ENCODE assay signal across 22 cellular contexts in genomic region chr12:109212460-109213115, GRCh38.
DNase-seq lines count a peak whose midpoint lies in the region; FAIRE-seq and TF ChIP-seq lines count a peak whose summit lies in the region.
"Had no signal": no experiment of that assay in that cellular context is flagged by ENCODE, and none has a peak within 500 bp of the region (broad histone marks: within the 10 kb centered on the region; RNA-seq: fewer than 3 reads in every experiment).

No MANE protein-coding gene starts in this region.

- no peaks in the 10 kb centered on the region for H3K9me3 ChIP-seq in HEK293 (ENCODE audit: control insufficient read depth, insufficient read depth, low read depth, low read length)
- H3K9me3 ChIP-seq in sigmoid colon, result no peaks in the 10 kb centered on the region
- H3K9me3 ChIP-seq: BE2C, BLaER1, Caco-2 had no signal

- TF ChIP-seq POLR2A in sigmoid colon (IDR thresholded peaks at IDR 0.05), result no peak

- CTCF ChIA-PET in HEK293 (lab: Yijun Ruan, JAX), result no interaction called here

- H3K4me3 ChIP-seq in HEK293 (ENCODE audit: low read depth, low read length) (no peak overlapping the region), bronchial epithelial cell (ENCODE audit: low read depth, low read length) (no peak overlapping the region), sigmoid colon (no peak overlapping the region)
- H3K4me3 ChIP-seq: BLaER1 had no signal

- no peak for TF ChIP-seq EP300 in sigmoid colon (IDR thresholded peaks at IDR 0.05)

- POLR2A ChIA-PET in HEK293 (lab: Yijun Ruan, JAX), result no interaction called here

- H3K27me3 ChIP-seq in bronchial epithelial cell (ENCODE audit: control insufficient read depth, insufficient read depth, low read length) (no peaks in the 10 kb centered on the region), sigmoid colon (no peaks in the 10 kb centered on the region)
- H3K27me3 ChIP-seq: BE2C, BLaER1 had no signal

- intact Hi-C loops in sigmoid colon (cut with DNase I), result no loop called here

- FAIRE-seq in bronchial epithelial cell (lab: Jason Lieb, UNC) (peak; percentile 36), frontal cortex (lab: Jason Lieb, UNC) (no peak)
- FAIRE-seq: A204.1, D721Med, G401.6, GM12891, GM19239 had no signal

- H3K27ac ChIP-seq in HEK293 (ENCODE audit: extremely low read depth, low read depth, low read length) (no peak overlapping the region), sigmoid colon (no peak overlapping the region)
- H3K27ac ChIP-seq: BLaER1 had no signal

- WGBS in sigmoid colon, 2 donors, result 96 to 97% methylated on average over 16 of the region's 16 CpGs

- H3K36me3 ChIP-seq in HEK293 (ENCODE audit: control insufficient read depth in 2 of 2, insufficient read depth in 1 of 2, low read length in 2 of 2), result peaks cover 4 to 15% of the 10 kb centered on the region in 2 experiments
- no peaks in the 10 kb centered on the region for H3K36me3 ChIP-seq in bronchial epithelial cell (ENCODE audit: control insufficient read depth, insufficient read depth, low read length)
- H3K36me3 ChIP-seq in sigmoid colon, result peaks cover 39 to 96% (median 78%) of the 10 kb centered on the region in 4 donors
- H3K36me3 ChIP-seq: BE2C, BLaER1 had no signal

- DNase-seq in bronchial epithelial cell (ENCODE audit: low read depth), result no peak
- peak; percentile 25 for DNase-seq in sigmoid colon
- DNase-seq in NCI-H2107 treated with DMSO at 0.1 percent for 48 hours (lab: John Stamatoyannopoulos, UW; ENCODE audit: unreplicated experiment), result no peak
- no peak for DNase-seq in activated T-cell treated with anti-CD3 and anti-CD28 coated beads, Interleukin-2, amount 50 U/mL, for 48 hours
- DNase-seq in frontal cortex (ENCODE audit: low spot score in 2 of 2), result no peak
- DNase-seq: 8988T; ACHN; BE2C; C1 segment of cervical spinal cord; Caco-2; Calu3; CD4-positive, alpha-beta memory T cell; CD4-positive, CD25-positive, alpha-beta regulatory T cell; DMS79 treated with DMSO at 0.1 percent for 48 hours; GF-D8 had no signal

- no peak for TF ChIP-seq CTCF in HEK293 (tag by site-specific recombination; IDR thresholded peaks at IDR 0.05)
- no peak for TF ChIP-seq CTCF in bronchial epithelial cell (IDR thresholded peaks at IDR 0.05; ENCODE audit: insufficient read depth, low read length, severe bottlenecking)
- no peak for TF ChIP-seq CTCF in sigmoid colon (IDR thresholded peaks at IDR 0.05)

- H3K4me1 ChIP-seq in HEK293 (ENCODE audit: control insufficient read depth, insufficient read depth, low read length), result no peaks in the 10 kb centered on the region
- no peaks in the 10 kb centered on the region for H3K4me1 ChIP-seq in sigmoid colon
- H3K4me1 ChIP-seq: BE2C, BLaER1, Caco-2 had no signal

TF ChIP-seq in HEK293, 187 proteins besides CTCF, POLR2A, EP300 and RAD21:
- TF ChIP-seq ZNF776 (tag by site-specific recombination; IDR thresholded peaks at IDR 0.05; ENCODE audit: borderline replicate concordance) (no peak), ZNF610 (tag by site-specific recombination; IDR thresholded peaks at IDR 0.05; ENCODE audit: borderline replicate concordance) (peak; percentile 97), ZBTB44 (tag by site-specific recombination; IDR thresholded peaks at IDR 0.05) (0 out of 2 replicates have a peak, but pooled peaks have one; percentile 18)
